ENCODE assay signal across 22 cellular contexts in genomic region chr21:45297329-45297728, GRCh38. TPM values are rescaled to one million over a fixed set of nuclear protein-coding genes. Genes with fewer than 3 reads are reported as not detected.
A peak's percentile ranks its signal among the peaks of the same experiment; 100 is the strongest.
DNase-seq lines count a peak whose midpoint lies in the region; ATAC-seq and TF ChIP-seq lines count a peak whose summit lies in the region.
"Had no signal": no experiment of that assay in that cellular context is flagged by ENCODE, and none has a peak within 500 bp of the region (broad histone marks: within the 10 kb centered on the region; RNA-seq: fewer than 3 reads in every experiment).

No MANE protein-coding gene starts in this region.

- H3K36me3 ChIP-seq in Panc1 (ENCODE audit: control insufficient read depth, insufficient read depth, low read length) (no peaks in the 10 kb centered on the region), hepatocyte (replicated peaks; ENCODE audit: insufficient read depth, low read depth) (no peaks in the 10 kb centered on the region), gastrocnemius medialis (no peaks in the 10 kb centered on the region)
- H3K36me3 ChIP-seq: BE2C had no signal

- no peaks in the 10 kb centered on the region for H3K36me3 Mint-ChIP-seq in activated CD8-positive, alpha-beta memory T cell treated with anti-CD3 and anti-CD28 coated beads, Interleukin-2, amount 10 ng/mL, durations not matched to agents 7 days and 5 days
- H3K36me3 Mint-ChIP-seq: CD4-positive, CD25-positive, alpha-beta regulatory T cell had no signal

- H3K9me3 ChIP-seq in Panc1 (ENCODE audit: control insufficient read depth, insufficient read depth, low read depth, low read length) (no peaks in the 10 kb centered on the region; the same call in 1 of the 2 replicates), hepatocyte (ENCODE audit: low read depth) (no peaks in the 10 kb centered on the region), gastrocnemius medialis (no peaks in the 10 kb centered on the region)
- H3K9me3 ChIP-seq: BE2C had no signal

- H3K27ac Mint-ChIP-seq in activated CD8-positive, alpha-beta memory T cell treated with anti-CD3 and anti-CD28 coated beads, Interleukin-2, amount 10 ng/mL, durations not matched to agents 7 days and 5 days = no peak overlapping the region
- H3K27ac Mint-ChIP-seq: CD4-positive, CD25-positive, alpha-beta regulatory T cell had no signal

- no peak overlapping the region for H2AFZ ChIP-seq in hepatocyte

- H3K27me3 ChIP-seq in Panc1 (ENCODE audit: control insufficient read depth, insufficient read depth, low read length) (no peaks in the 10 kb centered on the region), hepatocyte (no peaks in the 10 kb centered on the region), gastrocnemius medialis (peaks cover 9 to 22% (median 20%) of the 10 kb centered on the region in 3 donors)
- H3K27me3 ChIP-seq: BE2C had no signal

- H3K4me1 Mint-ChIP-seq in activated CD8-positive, alpha-beta memory T cell treated with anti-CD3 and anti-CD28 coated beads, Interleukin-2, amount 10 ng/mL, durations not matched to agents 7 days and 5 days = peaks cover 11% of the 10 kb centered on the region

- H3K4me1 ChIP-seq in Panc1 (ENCODE audit: control insufficient read depth, insufficient read depth, low read length) = peaks cover 67% of the 10 kb centered on the region
- H3K4me1 ChIP-seq in hepatocyte (ENCODE audit: insufficient read depth) = peaks cover 44% of the 10 kb centered on the region
- peaks cover 39 to 48% of the 10 kb centered on the region in 2 donors for H3K4me1 ChIP-seq in gastrocnemius medialis

- no peak overlapping the region for H3K4me2 ChIP-seq in hepatocyte

- no peak overlapping the region for H3K4me3 Mint-ChIP-seq in activated CD8-positive, alpha-beta memory T cell treated with anti-CD3 and anti-CD28 coated beads, Interleukin-2, amount 10 ng/mL, durations not matched to agents 7 days and 5 days

- ATAC-seq in activated CD8-positive, alpha-beta memory T cell treated with anti-CD3 and anti-CD28 coated beads, Interleukin-2, amount 10 ng/mL, durations not matched to agents 7 days and 5 days = no peak
- ATAC-seq in Panc1 (no peak), gastrocnemius medialis (no peak), GM21515 (IDR thresholded peaks at IDR 0.05; ENCODE audit: unreplicated experiment) (no peak), GM21717 (IDR thresholded peaks at IDR 0.05; ENCODE audit: unreplicated experiment) (no peak)
- ATAC-seq: GM12878, HCT116 had no signal

- WGBS in hepatocyte (ENCODE audit: low lambda C conversion rate, missing lambda C conversion rate) = 92% methylated on average over 9 of the region's 9 CpGs

- in situ Hi-C loops in Panc1 (cut with HindIII; ENCODE audit: low pct_unique_long_range_greater_than_20kb, low sequenced_read_pairs) (no loop called here), gastrocnemius medialis (cut with MboI; ENCODE audit: low sequenced_read_pairs in 4 of 4) (loop anchor here (10.0 to 25.0 kb wide), 3 partner anchors 140 to 360 kb away; partner anchors contain the start of gene SLX9 (in 1 of the 4))

- BruUV-seq in Panc1 (replicated peaks; lab: Mats Ljungman, UMichigan) = no TSS peak

- H3K27me3 Mint-ChIP-seq in activated CD8-positive, alpha-beta memory T cell treated with anti-CD3 and anti-CD28 coated beads, Interleukin-2, amount 10 ng/mL, durations not matched to agents 7 days and 5 days = peaks cover 5% of the 10 kb centered on the region

- H3K27ac ChIP-seq in Panc1 (ENCODE audit: low read length) (peak overlapping the region; percentile 95), hepatocyte (peak overlapping the region; percentile 61), gastrocnemius medialis (peak overlapping the region in 3 of 4 donors; percentile 19 to 83 (median 81))

- TF ChIP-seq CTCF in Panc1 (IDR thresholded peaks at IDR 0.05) = no peak
- TF ChIP-seq CTCF in hepatocyte (IDR thresholded peaks at IDR 0.05; ENCODE audit: poor library complexity) = no peak
- TF ChIP-seq CTCF in gastrocnemius medialis (IDR thresholded peaks at IDR 0.05 in 4 of 5, conservative IDR thresholded peaks at IDR 0.05 in 1 of 5) = no peak

- intact Hi-C loops in Panc1 (cut with micrococcal nuclease; ENCODE audit: unreplicated experiment) = no loop called here
- intact Hi-C loops in gastrocnemius medialis (cut with DNase I; ENCODE audit: low total_unique reads) = no loop called here

- POLR2A ChIA-PET in Panc1 (lab: Charles Lee) = interaction anchor here (0.7 kb wide), 1 partner anchor 107 kb away, joined by 3 read pairs; no protein-coding TSS in a partner anchor

- no peaks in the 10 kb centered on the region for H4K20me1 ChIP-seq in hepatocyte (ENCODE audit: insufficient read depth, poor library complexity, severe bottlenecking)

- H3K4me3 ChIP-seq in Panc1 (ENCODE audit: low read depth in 2 of 2, low read length in 2 of 2) = no peak overlapping the region
- H3K4me3 ChIP-seq in hepatocyte = no peak overlapping the region
- H3K4me3 ChIP-seq in gastrocnemius medialis = no peak overlapping the region
- H3K4me3 ChIP-seq: GM12878 had no signal

- TF ChIP-seq POLR2A in gastrocnemius medialis (IDR thresholded peaks at IDR 0.05) = no peak

- H3K79me2 ChIP-seq in hepatocyte = peaks cover 25% of the 10 kb centered on the region

- CTCF ChIA-PET in activated CD8-positive, alpha-beta memory T cell treated with anti-CD3 and anti-CD28 coated beads, Interleukin-2, amount 10 ng/mL, durations not matched to agents 7 days and 5 days (lab: Charles Lee) = interaction anchor here (1.6 kb wide), 1 partner anchor 41 kb away, joined by 3 read pairs; no protein-coding TSS in a partner anchor
- CTCF ChIA-PET in Panc1 (lab: Charles Lee) = interaction anchor here (1.0 kb wide), 1 partner anchor 12 kb away, joined by 4 read pairs; no protein-coding TSS in a partner anchor

- DNase-seq in activated CD8-positive, alpha-beta memory T cell treated with anti-CD3 and anti-CD28 coated beads, Interleukin-2, amount 50 U/mL, for 48 hours = peak; percentile 18
- DNase-seq in activated CD8-positive, alpha-beta memory T cell treated with anti-CD3 and anti-CD28 coated beads, Interleukin-2, amount 10 ng/mL, durations not matched to agents 7 days and 5 days = no peak
- DNase-seq in Panc1 (ENCODE audit: low read depth, low spot score) (no peak), hepatocyte (ENCODE audit: low spot score) (peak; percentile 1), gastrocnemius medialis (peak in 1 of 2 donors; percentile 5), AML-193 (lab: John Stamatoyannopoulos, UW) (no peak)
- DNase-seq: 8988T; BE2C; Caco-2; CD4-positive, CD25-positive, alpha-beta regulatory T cell; GOT3; KG1; NCI-H1105 treated with DMSO at 0.1 percent for 48 hours; NCI-H1694; NCI-H2081 treated with DMSO at 0.1 percent for 48 hours; NCI-H510A; NCI-H774; SIG-M5 had no signal

- no peaks in the 10 kb centered on the region for H3K9me3 Mint-ChIP-seq in activated CD8-positive, alpha-beta memory T cell treated with anti-CD3 and anti-CD28 coated beads, Interleukin-2, amount 10 ng/mL, durations not matched to agents 7 days and 5 days (ENCODE audit: low read depth)
- H3K9me3 Mint-ChIP-seq: CD4-positive, CD25-positive, alpha-beta regulatory T cell had no signal

- no peaks in the 10 kb centered on the region for H3K9me2 ChIP-seq in hepatocyte (replicated peaks; ENCODE audit: insufficient read depth)

RNA-seq across cellular contexts. Expression of gene POFUT2, which starts 9.6 kb away (rescaled TPM):
- total RNA-seq in activated CD8-positive, alpha-beta memory T cell treated with anti-CD3 and anti-CD28 coated beads, Interleukin-2, amount 10 ng/mL, durations not matched to agents 7 days and 5 days = 10 to 100 TPM; 16.4 to 19.5 TPM
- total RNA-seq in Panc1 (2021; ENCODE audit: unreplicated experiment) (59.6 TPM), hepatocyte (25.5 and 30.7 TPM in 2 replicates), gastrocnemius medialis (10 to 100 TPM in 1 of 4 donors, 1 to 10 TPM in 3; 4.8 to 11.0 (median 5.9) TPM)
- polyA plus RNA-seq in Panc1 (2012; ENCODE audit: insufficient read length) = 68.4 TPM
- 54.4 and 57.7 TPM in 2 replicates for polyA plus RNA-seq in hepatocyte

Comparison
In these comparisons a context has a peak if more than half of its experiments do, and no peak if none do; other contexts are left out.
1. DNase-seq: peak in activated CD8-positive, alpha-beta memory T cell treated with anti-CD3 and anti-CD28 coated beads, Interleukin-2, amount 50 U/mL, for 48 hours (single experiment) and hepatocyte (single experiment); none in activated CD8-positive, alpha-beta memory T cell treated with anti-CD3 and anti-CD28 coated beads, Interleukin-2, amount 10 ng/mL, durations not matched to agents 7 days and 5 days (single experiment), Panc1 (single experiment) and AML-193 (0 of 2).
2. Peak in every context shown above with its lines, with median percentiles within 50 percentile points of each other: H3K27ac ChIP-seq.